Comparison of ENCODE assay signal across 20 cellular contexts in the genomic region with DNA sequence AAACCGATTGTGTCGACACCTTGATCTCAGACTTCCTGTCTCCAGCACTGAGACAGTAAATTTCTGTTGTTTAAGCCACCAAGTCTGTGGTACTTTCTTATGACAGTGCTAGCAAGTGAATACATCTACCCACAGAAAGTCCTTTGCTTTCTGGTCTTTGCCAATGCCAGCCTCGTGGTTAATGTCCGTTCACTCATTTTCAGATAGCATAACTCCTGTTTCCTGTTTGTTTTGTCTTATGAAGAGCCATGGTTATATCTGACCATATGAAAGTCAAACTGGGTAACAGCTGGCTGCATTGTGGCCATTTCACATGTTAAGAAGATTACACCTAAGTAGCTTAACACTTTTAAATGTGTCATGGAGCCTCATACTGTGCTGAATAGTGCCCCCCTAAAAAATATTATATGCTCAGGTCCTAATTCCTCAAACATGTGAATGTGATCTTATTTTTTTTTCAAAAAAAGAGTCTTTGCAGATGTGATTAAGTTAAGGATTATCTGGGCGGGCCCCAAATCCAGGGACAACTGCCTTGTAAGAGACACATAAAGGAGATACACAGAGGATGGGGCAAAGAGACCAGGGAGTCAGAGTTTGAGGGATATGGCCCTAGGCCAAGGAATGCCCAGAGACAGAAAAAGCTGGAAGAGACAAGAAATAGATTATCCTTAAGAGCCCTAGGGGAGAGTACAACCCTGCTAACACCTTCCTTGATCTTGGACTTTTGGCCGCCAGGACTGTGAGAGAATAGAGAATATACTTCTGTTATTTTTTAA.
A peak's percentile ranks its signal among the peaks of the same experiment; 100 is the strongest.
DNase-seq lines count a peak whose midpoint lies in the region; ATAC-seq and TF ChIP-seq lines count a peak whose summit lies in the region.
"Had no signal": no experiment of that assay in that cellular context is flagged by ENCODE, and none has a peak within 500 bp of the region (broad histone marks: within the 10 kb centered on the region; RNA-seq: fewer than 3 reads in every experiment).

No MANE protein-coding gene starts in this region.

- H2AFZ ChIP-seq in osteoblast (ENCODE audit: low read length) (no peak overlapping the region), mesenchymal stem cell (ENCODE audit: low read depth, low read length) (no peak overlapping the region)

- H3K9me3 ChIP-seq in osteoblast (ENCODE audit: low read depth, low read length) (no peaks in the 10 kb centered on the region), psoas muscle (no peaks in the 10 kb centered on the region), mesenchymal stem cell (ENCODE audit: control insufficient read depth, low read length) (no peaks in the 10 kb centered on the region)
- H3K9me3 ChIP-seq: MG63 had no signal

- DNase-seq in osteoblast (ENCODE audit: insufficient read length, low spot score, missing footprints) = peak; percentile 53
- DNase-seq in psoas muscle = no peak
- DNase-seq in mesenchymal stem cell = no peak
- DNase-seq: activated CD4-positive, alpha-beta T cell treated with anti-CD3 and anti-CD28 coated beads, Interleukin-2, amount 10 ng/mL, durations not matched to agents 7 days and 5 days; activated T-cell treated with anti-CD3 and anti-CD28 coated beads for 4 hours; dorsolateral prefrontal cortex; GOT3; kidney glomerular epithelial cell; MG63; midbrain; NCI-H2171; SHP77; small intestine; stimulated activated naive CD4-positive, alpha-beta T cell; T-helper 2 cell had no signal

- H4K20me1 ChIP-seq in osteoblast (ENCODE audit: insufficient read depth, low read length) = no peaks in the 10 kb centered on the region

- H3K4me2 ChIP-seq in osteoblast (ENCODE audit: insufficient read depth, low read length) (no peak overlapping the region), mesenchymal stem cell (ENCODE audit: low read length, poor library complexity, severe bottlenecking) (no peak overlapping the region)

- H2BK120ac ChIP-seq in mesenchymal stem cell (ENCODE audit: low read depth, low read length) = no peak overlapping the region

- intact Hi-C loops in psoas muscle (cut with DNase I) = no loop called here

- TF ChIP-seq CTCF in osteoblast (IDR thresholded peaks at IDR 0.05; ENCODE audit: extremely low read depth, low read depth, low read length) (no peak), psoas muscle (IDR thresholded peaks at IDR 0.05) (no peak)

- no peak overlapping the region for H3K9ac ChIP-seq in mesenchymal stem cell (ENCODE audit: low read length)

- peak; percentile 75 for ATAC-seq in GM18870 (IDR thresholded peaks at IDR 0.05; ENCODE audit: unreplicated experiment)
- ATAC-seq in GM21619 (IDR thresholded peaks at IDR 0.05; ENCODE audit: unreplicated experiment) = peak; percentile 65
- ATAC-seq in HG03432 (IDR thresholded peaks at IDR 0.05; ENCODE audit: unreplicated experiment) = peak; percentile 63
- ATAC-seq in psoas muscle = no peak
- ATAC-seq in GM21723 (IDR thresholded peaks at IDR 0.05; ENCODE audit: unreplicated experiment) = no peak

- no peak overlapping the region for H3K4me3 ChIP-seq in osteoblast (ENCODE audit: insufficient read depth, low read length)
- no peak overlapping the region for H3K4me3 ChIP-seq in psoas muscle
- H3K4me3 ChIP-seq in mesenchymal stem cell (ENCODE audit: insufficient read depth in 1 of 2, low read depth in 1 of 2, low read length in 2 of 2) = no peak overlapping the region
- H3K4me3 ChIP-seq: breast epithelium, dorsolateral prefrontal cortex, MG63 had no signal

- no peaks in the 10 kb centered on the region for H3K79me1 ChIP-seq in mesenchymal stem cell (replicated peaks; ENCODE audit: low read length, poor library complexity, severe bottlenecking)

- H2BK5ac ChIP-seq in mesenchymal stem cell (ENCODE audit: low read depth, low read length, poor library complexity, severe bottlenecking) = no peak overlapping the region

- H3K23ac ChIP-seq in mesenchymal stem cell (ENCODE audit: low read length in 2 of 2) = no peak overlapping the region

- H3K4ac ChIP-seq in mesenchymal stem cell (ENCODE audit: low read depth in 1 of 2, low read length in 2 of 2) = no peak overlapping the region

- H2BK12ac ChIP-seq in mesenchymal stem cell (ENCODE audit: low read length in 2 of 2) = no peak overlapping the region

- H3K14ac ChIP-seq in mesenchymal stem cell (ENCODE audit: low read length in 2 of 2) = no peak overlapping the region

- no peak overlapping the region for H4K8ac ChIP-seq in mesenchymal stem cell (ENCODE audit: low read length)

- no peaks in the 10 kb centered on the region for H3K4me1 ChIP-seq in osteoblast (ENCODE audit: insufficient read depth, low read length)
- H3K4me1 ChIP-seq in psoas muscle = no peaks in the 10 kb centered on the region
- no peaks in the 10 kb centered on the region for H3K4me1 ChIP-seq in mesenchymal stem cell (ENCODE audit: control insufficient read depth, insufficient read depth, low read depth, low read length)
- H3K4me1 ChIP-seq: breast epithelium had no signal

- H3K27me3 ChIP-seq in osteoblast (ENCODE audit: insufficient read depth, low read length) (peaks cover 3% of the 10 kb centered on the region), psoas muscle (ENCODE audit: insufficient read depth in 3 of 3, low read length in 2 of 3) (no peaks in the 10 kb centered on the region), mesenchymal stem cell (ENCODE audit: control insufficient read depth in 1 of 2, insufficient read depth in 1 of 2, low read length in 2 of 2) (no peaks in the 10 kb centered on the region)
- H3K27me3 ChIP-seq: breast epithelium, MG63 had no signal

- no peaks in the 10 kb centered on the region for H3K79me2 ChIP-seq in osteoblast (ENCODE audit: insufficient read depth, low read length)

- WGBS in psoas muscle, 3 donors = 59 to 77% (median 61%) methylated on average over 6 of the region's 6 CpGs
- 84% methylated on average over 5 of the region's 6 CpGs for WGBS in mesenchymal stem cell

- H3K27ac ChIP-seq in osteoblast (ENCODE audit: low read depth, low read length) (no peak overlapping the region), psoas muscle (no peak overlapping the region), mesenchymal stem cell (ENCODE audit: low read length, poor library complexity, severe bottlenecking) (no peak overlapping the region)
- H3K27ac ChIP-seq: breast epithelium, dorsolateral prefrontal cortex had no signal

- no peak overlapping the region for H2BK15ac ChIP-seq in mesenchymal stem cell (ENCODE audit: low read depth, poor library complexity, severe bottlenecking)

- no peak overlapping the region for H4K91ac ChIP-seq in mesenchymal stem cell (ENCODE audit: low read length)

- H3K36me3 ChIP-seq in osteoblast (ENCODE audit: insufficient read depth, low read length) (no peaks in the 10 kb centered on the region), psoas muscle (ENCODE audit: insufficient read depth in 1 of 2, low read depth in 1 of 2) (no peaks in the 10 kb centered on the region), mesenchymal stem cell (ENCODE audit: control insufficient read depth in 1 of 2, insufficient read depth in 2 of 2, low read depth in 1 of 2, low read length in 2 of 2) (no peaks in the 10 kb centered on the region)
- H3K36me3 ChIP-seq: breast epithelium, MG63 had no signal

- no peak overlapping the region for H2AK5ac ChIP-seq in mesenchymal stem cell (ENCODE audit: low read length, severe bottlenecking)

- H3K18ac ChIP-seq in mesenchymal stem cell (ENCODE audit: low read depth in 1 of 2, low read length in 2 of 2) = no peak overlapping the region

Comparison
In these comparisons a context has a peak if more than half of its experiments do, and no peak if none do; other contexts are left out.
1. ATAC-seq: peak in GM18870 (single experiment), GM21619 (single experiment) and HG03432 (single experiment); none in psoas muscle (0 of 4) and GM21723 (single experiment).